ENCODE assay signal across 8 cellular contexts in the genomic region with DNA sequence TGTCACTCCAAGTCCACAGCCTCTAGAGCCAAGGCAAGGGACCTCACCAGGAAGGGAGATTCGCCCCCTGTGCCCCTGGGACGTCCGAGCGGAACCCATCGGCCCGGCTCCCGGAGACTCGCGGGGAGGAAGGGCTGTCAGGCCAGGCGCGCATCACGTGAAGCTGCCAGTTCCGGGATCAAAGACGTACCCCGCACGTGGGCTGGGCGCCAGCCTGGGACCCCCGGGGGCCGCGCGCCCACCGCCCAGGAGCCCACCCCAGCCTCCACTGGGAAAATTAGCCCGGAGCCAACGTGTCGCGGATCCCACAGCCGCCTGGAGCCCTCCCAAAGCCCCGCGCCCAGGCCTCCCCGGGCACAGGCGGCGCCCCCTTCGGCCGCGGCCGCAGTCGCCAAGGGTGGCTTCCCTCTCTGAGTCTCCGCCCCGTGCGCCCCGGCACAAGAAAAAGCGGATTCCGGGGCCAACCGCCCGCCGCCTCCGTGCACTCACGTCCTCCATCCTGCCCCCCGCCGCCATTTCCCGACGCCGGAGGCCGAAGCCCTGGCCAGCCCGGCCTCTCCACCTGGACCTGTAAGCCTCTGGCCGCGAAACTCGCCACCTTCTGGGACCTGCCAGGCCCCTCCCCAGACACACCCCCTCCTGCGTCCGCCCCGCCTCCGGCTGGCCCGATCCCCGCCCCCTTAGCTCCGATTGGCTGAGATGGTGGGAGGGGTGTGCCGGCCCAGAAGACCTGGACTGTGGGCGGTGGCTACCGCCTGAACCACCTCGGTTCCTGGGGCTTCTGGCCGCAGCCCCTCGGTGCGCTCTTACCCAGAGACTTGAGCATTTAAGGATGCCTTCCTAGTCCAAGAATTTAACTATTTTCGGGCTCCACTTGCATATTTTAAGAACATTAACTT.
DNase-seq lines count a peak whose midpoint lies in the region; ATAC-seq and TF ChIP-seq lines count a peak whose summit lies in the region.

A gene (minus strand): TSS at position 603 of the 899 bp plus-strand sequence. CDS start 87 bp downstream, at position 516.

- TF ChIP-seq CTCF in AG09309 (IDR thresholded peaks at IDR 0.05; ENCODE audit: control insufficient read depth, insufficient read depth, low read depth, low read length, missing control alignments), result peak; percentile 20

- peak within 1 kb of the TSS; percentile 87 for H3K4me3 ChIP-seq in AG09309 (ENCODE audit: control insufficient read depth, low read depth, low read length)

- peak; percentile 28 for DNase-seq in AG09309 (ENCODE audit: low read depth)
- peak; percentile 92 for DNase-seq in NCI-H2227 treated with DMSO at 0.1 percent for 48 hours (lab: John Stamatoyannopoulos, UW)
- DNase-seq in cerebellar cortex (ENCODE audit: low spot score), result peak; percentile 98
- peak; percentile 98 for DNase-seq in islet precursor cell
- peak; percentile 85 to 93 (median 87) for DNase-seq in stimulated activated CD4-positive, alpha-beta T cell treated with anti-CD3 and anti-CD28 coated beads, Interleukin-12 subunit alpha, Interleukin-12 subunit beta, amount 100 ng/mL, for 48 hours (ENCODE audit: low read depth in 2 of 3, low spot score in 1 of 3)

- ATAC-seq in GM18909 (IDR thresholded peaks at IDR 0.05; ENCODE audit: poor library complexity, unreplicated experiment) (peak; percentile 98), HG03175 (IDR thresholded peaks at IDR 0.05; ENCODE audit: unreplicated experiment) (peak; percentile 96)
- ATAC-seq in activated CD4-positive, CD25-positive, alpha-beta regulatory T cell treated with anti-CD3 and anti-CD28 coated beads, Interleukin-2, amount 50 U/mL, for 24 hours, result peak; percentile 95 to 98

Comparison
In these comparisons a context has a peak if more than half of its experiments do, and no peak if none do; other contexts are left out.
1. Peak in every context shown above with its lines: DNase-seq, ATAC-seq and H3K4me3 ChIP-seq.
2. DNase-seq: peak in every context shown above with its lines; median percentile 98 in cerebellar cortex; 98 in islet precursor cell; 92 in NCI-H2227 treated with DMSO at 0.1 percent for 48 hours; 87 in stimulated activated CD4-positive, alpha-beta T cell treated with anti-CD3 and anti-CD28 coated beads, Interleukin-12 subunit alpha, Interleukin-12 subunit beta, amount 100 ng/mL, for 48 hours; 28 in AG09309.